In genomic region chr6:16239090-16239797, GRCh38 we compare ENCODE assay signal across 8 cellular contexts. TPM values are rescaled to one million over a fixed set of nuclear protein-coding genes. Genes with fewer than 3 reads are reported as not detected.
DNase-seq lines count a peak whose midpoint lies in the region; ATAC-seq and TF ChIP-seq lines count a peak whose summit lies in the region.

No MANE protein-coding gene starts in this region.

- peaks cover 36% of the 10 kb centered on the region for H3K27me3 Mint-ChIP-seq in activated T-helper 1 cell treated with anti-CD3 and anti-CD28 coated beads, Interleukin-12 subunit alpha, Interleukin-12 subunit beta, Interleukin-2, Interleukin-4 antibody, amounts not matched to agents 30 ng/mL and 10 ng/mL and 1 ng/mL, durations not matched to agents 14 hours and 24 hours and 36 hours (ENCODE audit: insufficient read depth)
- peaks cover 19 to 31% of the 10 kb centered on the region in 2 donors for H3K27me3 Mint-ChIP-seq in natural killer cell (ENCODE audit: low read depth in 2 of 2)

- no peak for TF ChIP-seq POLR2A in NB4 (IDR thresholded peaks at IDR 0.05; ENCODE audit: extremely low read depth, insufficient read length)

- DNase-seq in SHP77 (lab: John Stamatoyannopoulos, UW) (peak; percentile 7 to 38), SHP77 treated with DMSO at 0.1 percent for 48 hours (lab: John Stamatoyannopoulos, UW) (no peak), NB4 (ENCODE audit: low read depth) (peak; percentile 58), foreskin melanocyte (peak; percentile 73), natural killer cell (peak; percentile 21)
- no peak for DNase-seq in activated T-helper 1 cell treated with anti-CD3 and anti-CD28 coated beads, Interleukin-12 subunit alpha, Interleukin-12 subunit beta, Interleukin-2, Interleukin-4 antibody, amounts not matched to agents 30 ng/mL and 10 ng/mL and 1 ng/mL, durations not matched to agents 14 hours and 24 hours and 36 hours (ENCODE audit: low spot score)
- no peak for DNase-seq in activated CD4-positive, CD25-positive, alpha-beta regulatory T cell treated with anti-CD3 and anti-CD28 coated beads, Interleukin-2, amount 50 U/mL, for 72 hours

- no peaks in the 10 kb centered on the region for H3K36me3 Mint-ChIP-seq in activated T-helper 1 cell treated with anti-CD3 and anti-CD28 coated beads, Interleukin-12 subunit alpha, Interleukin-12 subunit beta, Interleukin-2, Interleukin-4 antibody, amounts not matched to agents 30 ng/mL and 10 ng/mL and 1 ng/mL, durations not matched to agents 14 hours and 24 hours and 36 hours (ENCODE audit: low read depth)
- H3K36me3 Mint-ChIP-seq in natural killer cell = no peaks in the 10 kb centered on the region

- H3K4me3 ChIP-seq in NB4 (ENCODE audit: low read depth, low read length) = peak overlapping the region; percentile 65

- H3K27ac Mint-ChIP-seq in activated T-helper 1 cell treated with anti-CD3 and anti-CD28 coated beads, Interleukin-12 subunit alpha, Interleukin-12 subunit beta, Interleukin-2, Interleukin-4 antibody, amounts not matched to agents 30 ng/mL and 10 ng/mL and 1 ng/mL, durations not matched to agents 14 hours and 24 hours and 36 hours = peak overlapping the region; percentile 64
- peak overlapping the region; percentile 53 to 86 for H3K27ac Mint-ChIP-seq in natural killer cell

- no peaks in the 10 kb centered on the region for H3K9me3 Mint-ChIP-seq in activated T-helper 1 cell treated with anti-CD3 and anti-CD28 coated beads, Interleukin-12 subunit alpha, Interleukin-12 subunit beta, Interleukin-2, Interleukin-4 antibody, amounts not matched to agents 30 ng/mL and 10 ng/mL and 1 ng/mL, durations not matched to agents 14 hours and 24 hours and 36 hours
- no peaks in the 10 kb centered on the region for H3K9me3 Mint-ChIP-seq in natural killer cell

- intact Hi-C loops in activated T-helper 1 cell treated with anti-CD3 and anti-CD28 coated beads, Interleukin-12 subunit alpha, Interleukin-12 subunit beta, Interleukin-2, Interleukin-4 antibody, amounts not matched to agents 30 ng/mL and 10 ng/mL and 1 ng/mL, durations not matched to agents 14 hours and 24 hours and 36 hours (cut with micrococcal nuclease) = loop anchor here (2.0 kb wide), 2 partner anchors 82 to 110 kb away; partner anchors contain the start of gene MYLIP
- intact Hi-C loops in natural killer cell (cut with micrococcal nuclease) = loop anchor here (2.0 kb wide), 1 partner anchor 14 kb away; no protein-coding TSS in a partner anchor

- ATAC-seq in natural killer cell = peak in 2 of 3 donors; percentile 5 to 7
- no peak for ATAC-seq in GM18909 (IDR thresholded peaks at IDR 0.05; ENCODE audit: poor library complexity, unreplicated experiment)

- H3K4me1 Mint-ChIP-seq in activated T-helper 1 cell treated with anti-CD3 and anti-CD28 coated beads, Interleukin-12 subunit alpha, Interleukin-12 subunit beta, Interleukin-2, Interleukin-4 antibody, amounts not matched to agents 30 ng/mL and 10 ng/mL and 1 ng/mL, durations not matched to agents 14 hours and 24 hours and 36 hours (ENCODE audit: low read depth) = peaks cover 26% of the 10 kb centered on the region
- H3K4me1 Mint-ChIP-seq in natural killer cell = peaks cover 23 to 31% of the 10 kb centered on the region in 2 donors

- peak overlapping the region; percentile 84 for H3K4me3 Mint-ChIP-seq in activated T-helper 1 cell treated with anti-CD3 and anti-CD28 coated beads, Interleukin-12 subunit alpha, Interleukin-12 subunit beta, Interleukin-2, Interleukin-4 antibody, amounts not matched to agents 30 ng/mL and 10 ng/mL and 1 ng/mL, durations not matched to agents 14 hours and 24 hours and 36 hours
- H3K4me3 Mint-ChIP-seq in natural killer cell = peak overlapping the region; percentile 95

- TF ChIP-seq CTCF in NB4 (IDR thresholded peaks at IDR 0.05; ENCODE audit: low read depth, low read length) (peak; percentile 38), natural killer cell (IDR thresholded peaks at IDR 0.05) (no peak)

RNA-seq across cellular contexts. Expression of gene GMPR, which starts 0.9 kb away (rescaled TPM):
- total RNA-seq in activated T-helper 1 cell treated with anti-CD3 and anti-CD28 coated beads, Interleukin-12 subunit alpha, Interleukin-12 subunit beta, Interleukin-2, Interleukin-4 antibody, amounts not matched to agents 30 ng/mL and 10 ng/mL and 1 ng/mL, durations not matched to agents 14 hours and 24 hours and 36 hours = 0.96 and 1.2 TPM in 2 replicates
- total RNA-seq in natural killer cell = 1 to 10 TPM in 2 of 3 donors, under 1 TPM in 1; 0.95 to 3.4 (median 3.2) TPM

Comparison
In these comparisons a context has a peak if more than half of its experiments do, and no peak if none do; other contexts are left out.
1. DNase-seq: peak in SHP77 (2 of 2), NB4 (single experiment), foreskin melanocyte (single experiment) and natural killer cell (single experiment); none in SHP77 treated with DMSO at 0.1 percent for 48 hours (single experiment), activated T-helper 1 cell treated with anti-CD3 and anti-CD28 coated beads, Interleukin-12 subunit alpha, Interleukin-12 subunit beta, Interleukin-2, Interleukin-4 antibody, amounts not matched to agents 30 ng/mL and 10 ng/mL and 1 ng/mL, durations not matched to agents 14 hours and 24 hours and 36 hours (single experiment) and activated CD4-positive, CD25-positive, alpha-beta regulatory T cell treated with anti-CD3 and anti-CD28 coated beads, Interleukin-2, amount 50 U/mL, for 72 hours (single experiment).